Comparison of ENCODE assay signal across 9 cellular contexts in the genomic region with DNA sequence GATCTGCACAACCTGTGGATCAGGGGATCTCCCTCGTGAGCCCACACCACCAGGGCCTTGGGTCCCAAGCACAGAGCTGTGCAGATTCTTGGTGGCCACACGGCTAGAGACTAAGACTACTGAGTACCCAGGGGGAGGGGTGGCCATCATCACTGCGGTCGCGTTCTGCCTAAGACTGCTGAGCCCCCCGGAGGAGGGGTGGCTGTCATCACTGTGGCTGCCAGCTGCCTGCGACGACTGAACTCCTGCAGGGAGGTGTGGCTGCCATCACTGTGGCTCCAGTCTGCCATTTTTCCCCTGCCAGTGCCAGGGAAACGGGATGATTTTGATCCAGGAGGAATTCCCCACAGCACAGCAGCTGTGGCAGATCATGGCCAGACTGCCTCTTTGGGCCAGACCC.
"Had no signal": no experiment of that assay in that cellular context is flagged by ENCODE, and none has a peak within 500 bp of the region (broad histone marks: within the 10 kb centered on the region; RNA-seq: fewer than 3 reads in every experiment).

No MANE protein-coding gene starts in this region.

- H3K36me3 ChIP-seq: HAP-1 had no signal

- H3K4me1 ChIP-seq: HAP-1 had no signal

- H3K9me3 ChIP-seq: HAP-1 had no signal

- H3K9ac ChIP-seq: GM23248 had no signal

- H2AFZ ChIP-seq: GM23248 had no signal

- H3K27ac ChIP-seq: GM23248, HL-60 had no signal

- ATAC-seq: HCT116, HepG2, K562 had no signal

- H3K4me3 ChIP-seq: GM23248, HAP-1, K562 had no signal

- DNase-seq: GM23248, GOT3, H7, HFFc6 had no signal
